ENCODE assay signal across 22 cellular contexts in genomic region chr19:41933131-41933458, GRCh38. TPM values are rescaled to one million over a fixed set of nuclear protein-coding genes. Genes with fewer than 3 reads are reported as not detected.
DNase-seq lines count a peak whose midpoint lies in the region; FAIRE-seq and TF ChIP-seq lines count a peak whose summit lies in the region.
"Had no signal": no experiment of that assay in that cellular context is flagged by ENCODE, and none has a peak within 500 bp of the region (broad histone marks: within the 10 kb centered on the region; RNA-seq: fewer than 3 reads in every experiment).

No MANE protein-coding gene starts in this region.

- H2BK120ac ChIP-seq in H9 (ENCODE audit: low read depth, low read length, poor library complexity, severe bottlenecking) = no peak overlapping the region

- FAIRE-seq in endothelial cell of umbilical vein (lab: Jason Lieb, UNC) = no peak

- no peaks in the 10 kb centered on the region for H3K36me3 ChIP-seq in BLaER1 treated with 17β-estradiol and CSF1 and Interleukin-3, amounts not matched to agents 10 nM and 100 nM
- H3K36me3 ChIP-seq in endothelial cell of umbilical vein (ENCODE audit: control insufficient read depth in 2 of 2, extremely low read depth in 1 of 2, insufficient read depth in 2 of 2, low read length in 2 of 2) = no peaks in the 10 kb centered on the region
- H3K36me3 ChIP-seq: thoracic aorta had no signal

- peaks cover 0 to 3% of the 10 kb centered on the region in 2 experiments; a peak in 3 of 5 replicates for H3K9me3 Mint-ChIP-seq in H9
- H3K9me3 Mint-ChIP-seq: naive B cell had no signal

- H3K36me3 Mint-ChIP-seq in H9 (ENCODE audit: insufficient read depth in 1 of 3, low read depth in 3 of 3) = no peaks in the 10 kb centered on the region
- H3K36me3 Mint-ChIP-seq: activated CD8-positive, alpha-beta memory T cell treated with anti-CD3 and anti-CD28 coated beads, Interleukin-2, amount 10 ng/mL, durations not matched to agents 7 days and 5 days; naive B cell had no signal

- no peak overlapping the region for H4K91ac ChIP-seq in H9 (ENCODE audit: insufficient read length, low read depth, low read length)

- H3K4me3 ChIP-seq in BLaER1 treated with 17β-estradiol and CSF1 and Interleukin-3, amounts not matched to agents 10 nM and 100 nM = no peak overlapping the region
- no peak overlapping the region for H3K4me3 ChIP-seq in endothelial cell of umbilical vein (replicated peaks in 1 of 3; ENCODE audit: insufficient read depth in 1 of 3, low read depth in 1 of 3, low read length in 3 of 3)
- H3K4me3 ChIP-seq: body of pancreas, thoracic aorta had no signal

- peaks cover 55 to 80% (median 72%) of the 10 kb centered on the region in 10 experiments for H3K4me1 ChIP-seq in BLaER1 treated with 17β-estradiol and CSF1 and Interleukin-3, amounts not matched to agents 10 nM and 100 nM
- H3K4me1 ChIP-seq in H9 (ENCODE audit: insufficient read depth, low read length) (peaks cover 5% of the 10 kb centered on the region; the same call in 1 of the 2 replicates), endothelial cell of umbilical vein (ENCODE audit: control insufficient read depth, extremely low read depth, insufficient read depth, low read length) (no peaks in the 10 kb centered on the region)

- no peak overlapping the region for H3K56ac ChIP-seq in H9 (ENCODE audit: insufficient read length, low read depth, low read length)

- peaks cover 51 to 66% (median 60%) of the 10 kb centered on the region in 11 experiments for H3K27me3 ChIP-seq in BLaER1 treated with 17β-estradiol and CSF1 and Interleukin-3, amounts not matched to agents 10 nM and 100 nM
- H3K27me3 ChIP-seq in H9 (ENCODE audit: insufficient read depth, low read length) (peaks cover 84% of the 10 kb centered on the region), endothelial cell of umbilical vein (ENCODE audit: control insufficient read depth in 2 of 2, insufficient read depth in 2 of 2, low read length in 2 of 2) (peaks cover 71 to 72% of the 10 kb centered on the region in 2 experiments)

- no peak overlapping the region for H3K14ac ChIP-seq in H9 (ENCODE audit: insufficient read depth, low read length)

- no peak overlapping the region; a peak in 1 of 22 replicates for H3K9ac ChIP-seq in BLaER1 treated with 17β-estradiol and CSF1 and Interleukin-3, amounts not matched to agents 10 nM and 100 nM
- no peak overlapping the region for H3K9ac ChIP-seq in H9 (ENCODE audit: extremely low read depth, insufficient read length, low read length)
- no peak overlapping the region for H3K9ac ChIP-seq in endothelial cell of umbilical vein (replicated peaks; ENCODE audit: extremely low read depth, insufficient read depth, low read length)
- H3K9ac ChIP-seq: parathyroid adenoma had no signal

- no peak overlapping the region for H3K4ac ChIP-seq in H9 (ENCODE audit: low read depth, low read length)

- H2BK15ac ChIP-seq in H9 (ENCODE audit: low read depth, low read length) = no peak overlapping the region

- no peak overlapping the region for H4K5ac ChIP-seq in H9 (ENCODE audit: insufficient read length, low read depth, low read length)

- no peaks in the 10 kb centered on the region for H3K9me3 ChIP-seq in BLaER1 treated with 17β-estradiol and CSF1 and Interleukin-3, amounts not matched to agents 10 nM and 100 nM (replicated peaks in 1 of 11)
- no peaks in the 10 kb centered on the region for H3K9me3 ChIP-seq in H9 (ENCODE audit: control insufficient read depth, low read depth, low read length)
- no peaks in the 10 kb centered on the region for H3K9me3 ChIP-seq in endothelial cell of umbilical vein (replicated peaks; ENCODE audit: control insufficient read depth, insufficient read depth, low read length)
- H3K9me3 ChIP-seq: body of pancreas, thoracic aorta had no signal

- no peaks in the 10 kb centered on the region; a peak in 1 of 22 replicates for H4K20me1 ChIP-seq in BLaER1 treated with 17β-estradiol and CSF1 and Interleukin-3, amounts not matched to agents 10 nM and 100 nM
- H4K20me1 ChIP-seq in H9 (ENCODE audit: control insufficient read depth, insufficient read depth, insufficient read length) (no peaks in the 10 kb centered on the region), endothelial cell of umbilical vein (replicated peaks; ENCODE audit: control insufficient read depth, extremely low read depth, insufficient read depth, low read length) (no peaks in the 10 kb centered on the region)

- H3K27ac Mint-ChIP-seq in H9 = no peak overlapping the region
- H3K27ac Mint-ChIP-seq: activated CD8-positive, alpha-beta memory T cell treated with anti-CD3 and anti-CD28 coated beads, Interleukin-2, amount 10 ng/mL, durations not matched to agents 7 days and 5 days had no signal

- WGBS in H9 (ENCODE audit: extremely low coverage, insufficient read length, low lambda C conversion rate) = no CpG with 5 or more reads among the region's 19 CpGs

- H3K9me1 ChIP-seq in endothelial cell of umbilical vein (replicated peaks; ENCODE audit: control insufficient read depth, extremely low read depth, insufficient read depth, low read length) = no peaks in the 10 kb centered on the region

- H2BK12ac ChIP-seq in H9 (ENCODE audit: insufficient read length, low read depth, low read length) = no peak overlapping the region

- H3K18ac ChIP-seq in H9 (ENCODE audit: insufficient read length, low read depth, low read length) = no peak overlapping the region

- TF ChIP-seq CTCF in H9 (conservative IDR thresholded peaks at IDR 0.05) = no peak
- no peak for TF ChIP-seq CTCF in endothelial cell of umbilical vein (IDR thresholded peaks at IDR 0.05; ENCODE audit: extremely low read depth in 1 of 2, insufficient read depth in 1 of 2, low read depth in 1 of 2, low read length in 2 of 2)

- POLR2A ChIA-PET in endothelial cell of umbilical vein (lab: Charles Lee) = no interaction called here

- H4K8ac ChIP-seq in H9 (replicated peaks; ENCODE audit: insufficient read length, low read depth, low read length) = no peak overlapping the region

- H3K27me3 Mint-ChIP-seq in H9 (ENCODE audit: low read depth) = no peaks in the 10 kb centered on the region; the same call in none of the 2 replicates

- peaks cover under 1% of the 10 kb centered on the region for H3K23me2 ChIP-seq in H9 (ENCODE audit: insufficient read length, low read depth, low read length, poor library complexity, severe bottlenecking)

- TF ChIP-seq POLR2A in endothelial cell of umbilical vein (IDR thresholded peaks at IDR 0.05; ENCODE audit: low read depth, low read length) = no peak

- peak overlapping the region in 10 of 11 experiments; percentile 24 to 97 (median 70); a peak in 17 of 22 replicates for H3K4me2 ChIP-seq in BLaER1 treated with 17β-estradiol and CSF1 and Interleukin-3, amounts not matched to agents 10 nM and 100 nM
- H3K4me2 ChIP-seq in H9 (ENCODE audit: insufficient read depth, insufficient read length, low read length) (peak overlapping the region; percentile 1), endothelial cell of umbilical vein (ENCODE audit: insufficient read depth, low read length) (no peak overlapping the region)

- no peak overlapping the region for H3K27ac ChIP-seq in BLaER1 treated with 17β-estradiol and CSF1 and Interleukin-3, amounts not matched to agents 10 nM and 100 nM
- H3K27ac ChIP-seq in H9 (ENCODE audit: insufficient read length, low read depth, low read length) (no peak overlapping the region), endothelial cell of umbilical vein (ENCODE audit: insufficient read depth, low read depth, low read length) (no peak overlapping the region)
- H3K27ac ChIP-seq: body of pancreas, C4-2B, HL-60, parathyroid adenoma, thoracic aorta had no signal

- intact Hi-C loops in endothelial cell of umbilical vein (cut with micrococcal nuclease) = no loop called here

- dilution Hi-C loops in endothelial cell of umbilical vein (cut with MboI; ENCODE audit: extremely low pct_ligation_motif_present, low sequenced_read_pairs) = no loop called here

- CTCF ChIA-PET in endothelial cell of umbilical vein (lab: Charles Lee) = interaction anchor here (0.9 to 3.3 kb wide), 2 partner anchors 12 to 60 kb away, joined by 3 to 20 read pairs; no protein-coding TSS in a partner anchor

- H3T11ph ChIP-seq in H9 (ENCODE audit: low read length) = no peak overlapping the region

- H2BK20ac ChIP-seq in H9 (ENCODE audit: low read depth, low read length, poor library complexity, severe bottlenecking) = no peak overlapping the region

- H3K79me2 ChIP-seq in H9 (ENCODE audit: insufficient read depth, low read length) (no peaks in the 10 kb centered on the region), endothelial cell of umbilical vein (ENCODE audit: control insufficient read depth, insufficient read depth, low read length) (no peaks in the 10 kb centered on the region)
- H3K79me2 ChIP-seq: parathyroid adenoma had no signal

- H3K79me1 ChIP-seq in H9 (ENCODE audit: insufficient read depth, low read depth, low read length, poor library complexity, severe bottlenecking) = no peaks in the 10 kb centered on the region

- no peak overlapping the region for H3K4me3 Mint-ChIP-seq in H9
- H3K4me3 Mint-ChIP-seq: activated CD8-positive, alpha-beta memory T cell treated with anti-CD3 and anti-CD28 coated beads, Interleukin-2, amount 10 ng/mL, durations not matched to agents 7 days and 5 days had no signal

- no peak overlapping the region for H2BK5ac ChIP-seq in H9 (ENCODE audit: insufficient read length, low read length)

- H3K4me1 Mint-ChIP-seq in H9 = peaks cover 27 to 58% of the 10 kb centered on the region in 2 experiments

- DNase-seq in H9 (no peak), endothelial cell of umbilical vein (ENCODE audit: low read depth, low spot score) (no peak), activated gamma-delta T cell (lab: John Stamatoyannopoulos, UW) (no peak), occipital lobe (lab: John Stamatoyannopoulos, UW) (no peak)
- DNase-seq in stimulated activated CD4-positive, alpha-beta T cell treated with anti-CD3 and anti-CD28 coated beads, Interleukin-1b, Interleukin-23, amount 100 ng/mL, for 48 hours = no peak
- DNase-seq: ACHN; activated CD4-positive, alpha-beta T cell treated with anti-CD3 and anti-CD28 coated beads for 4 hours; activated CD8-positive, alpha-beta memory T cell treated with anti-CD3 and anti-CD28 coated beads, Interleukin-2, amount 10 ng/mL, durations not matched to agents 7 days and 5 days; DMS153; effector memory CD4-positive, alpha-beta T cell; mesenchymal stem cell; naive B cell; NCI-H524 treated with DMSO at 0.1 percent for 48 hours; Right ventricle myocardium superior had no signal

- H2AFZ ChIP-seq in H9 (ENCODE audit: low read length) (no peak overlapping the region), endothelial cell of umbilical vein (ENCODE audit: low read depth, low read length) (no peak overlapping the region)
- H2AFZ ChIP-seq: parathyroid adenoma had no signal

- H3K23ac ChIP-seq in H9 (ENCODE audit: insufficient read length, low read depth, low read length) = no peak overlapping the region

- BruUV-seq in endothelial cell of umbilical vein (replicated peaks; lab: Mats Ljungman, UMichigan) = no TSS peak

- H2AK5ac ChIP-seq in H9 (ENCODE audit: insufficient read length, low read length) = no peak overlapping the region

RNA-seq across cellular contexts. Expression of gene ERFL, which starts 4.8 kb away (rescaled TPM):
- total RNA-seq in H9 (2021) = 0.11 and 0.22 TPM in 2 replicates
- total RNA-seq in endothelial cell of umbilical vein = not detected in 2 replicates
- not detected in 2 replicates for polyA plus RNA-seq in endothelial cell of umbilical vein
- polyA plus RNA-seq in endothelial cell of umbilical vein (2011; cell fraction: cytosol; rRNA removed) = 0.06 TPM in 1 of 2 replicates, not detected in the other
- polyA plus RNA-seq in endothelial cell of umbilical vein (2011; cell fraction: nucleus; rRNA removed) = 0.06 and 0.07 TPM in 2 replicates
- 0.08 and 0.12 TPM in 2 replicates for polyA plus RNA-seq in endothelial cell of umbilical vein (2012)
- polyA minus RNA-seq in endothelial cell of umbilical vein = not detected in 2 replicates
- polyA minus RNA-seq in endothelial cell of umbilical vein (2011; cell fraction: cytosol; rRNA and poly(A)+ RNA removed) = not detected
- not detected in 2 replicates for polyA minus RNA-seq in endothelial cell of umbilical vein (2011; cell fraction: nucleus; rRNA and poly(A)+ RNA removed)
- total RNA-seq in occipital lobe = not detected
- total RNA-seq: body of pancreas, glomerular endothelial cell, M059J, Right ventricle myocardium superior had no signal

RNA-seq across cellular contexts. Expression of gene RABAC1, which starts 26.0 kb away (rescaled TPM):
- total RNA-seq in H9 (2021) = 94.0 and 105 TPM in 2 replicates
- total RNA-seq in endothelial cell of umbilical vein = 178 and 181 TPM in 2 replicates
- 591 and 769 TPM in 2 replicates for polyA plus RNA-seq in endothelial cell of umbilical vein
- 219 and 279 TPM in 2 replicates for polyA plus RNA-seq in endothelial cell of umbilical vein (2011; cell fraction: cytosol; rRNA removed)
- 126 and 143 TPM in 2 replicates for polyA plus RNA-seq in endothelial cell of umbilical vein (2011; cell fraction: nucleus; rRNA removed)
- polyA plus RNA-seq in endothelial cell of umbilical vein (2012) = 137 and 242 TPM in 2 replicates
- 129 and 148 TPM in 2 replicates for polyA minus RNA-seq in endothelial cell of umbilical vein
- polyA minus RNA-seq in endothelial cell of umbilical vein (2011; cell fraction: cytosol; rRNA and poly(A)+ RNA removed) = 23.4 TPM
- polyA minus RNA-seq in endothelial cell of umbilical vein (2011; cell fraction: nucleus; rRNA and poly(A)+ RNA removed) = 36.3 and 43.2 TPM in 2 replicates
- total RNA-seq in occipital lobe = 69.3 TPM

RNA-seq across cellular contexts. Expression of gene ARHGEF1, which starts 50.1 kb away (rescaled TPM):
- total RNA-seq in H9 (2021) (47.0 and 50.3 TPM in 2 replicates), endothelial cell of umbilical vein (119 and 123 TPM in 2 replicates), occipital lobe (8.7 TPM)
- polyA plus RNA-seq in endothelial cell of umbilical vein = 60.6 and 65.4 TPM in 2 replicates
- polyA plus RNA-seq in endothelial cell of umbilical vein (2011; cell fraction: cytosol; rRNA removed) = 48.1 and 53.1 TPM in 2 replicates
- polyA plus RNA-seq in endothelial cell of umbilical vein (2011; cell fraction: nucleus; rRNA removed) = 199 and 230 TPM in 2 replicates
- polyA plus RNA-seq in endothelial cell of umbilical vein (2012) = 52.7 and 60.1 TPM in 2 replicates
- polyA minus RNA-seq in endothelial cell of umbilical vein = 35.6 and 35.7 TPM in 2 replicates
- polyA minus RNA-seq in endothelial cell of umbilical vein (2011; cell fraction: cytosol; rRNA and poly(A)+ RNA removed) = 32.3 TPM
- polyA minus RNA-seq in endothelial cell of umbilical vein (2011; cell fraction: nucleus; rRNA and poly(A)+ RNA removed) = 56.9 and 71.1 TPM in 2 replicates

RNA-seq across cellular contexts. Expression of gene CD79A, which starts 56.0 kb away (rescaled TPM):
- total RNA-seq in H9 (2021) = 0.22 and 0.39 TPM in 2 replicates
- 0.35 TPM in 1 of 2 replicates, not detected in the other for total RNA-seq in endothelial cell of umbilical vein
- 0.32 TPM in 2 replicates for polyA plus RNA-seq in endothelial cell of umbilical vein
- 0.14 and 0.18 TPM in 2 replicates for polyA plus RNA-seq in endothelial cell of umbilical vein (2011; cell fraction: cytosol; rRNA removed)
- 0.28 TPM in 1 of 2 replicates, not detected in the other for polyA plus RNA-seq in endothelial cell of umbilical vein (2011; cell fraction: nucleus; rRNA removed)
- 0.42 TPM in 1 of 2 replicates, not detected in the other for polyA plus RNA-seq in endothelial cell of umbilical vein (2012)
- 0.19 and 0.63 TPM in 2 replicates for polyA minus RNA-seq in endothelial cell of umbilical vein
- not detected for polyA minus RNA-seq in endothelial cell of umbilical vein (2011; cell fraction: cytosol; rRNA and poly(A)+ RNA removed)
- not detected in 2 replicates for polyA minus RNA-seq in endothelial cell of umbilical vein (2011; cell fraction: nucleus; rRNA and poly(A)+ RNA removed)
- total RNA-seq in occipital lobe = not detected
- total RNA-seq: body of pancreas, Right ventricle myocardium superior, thoracic aorta had no signal
